ENCODE assay signal across 1 cellular context in the genomic region with DNA sequence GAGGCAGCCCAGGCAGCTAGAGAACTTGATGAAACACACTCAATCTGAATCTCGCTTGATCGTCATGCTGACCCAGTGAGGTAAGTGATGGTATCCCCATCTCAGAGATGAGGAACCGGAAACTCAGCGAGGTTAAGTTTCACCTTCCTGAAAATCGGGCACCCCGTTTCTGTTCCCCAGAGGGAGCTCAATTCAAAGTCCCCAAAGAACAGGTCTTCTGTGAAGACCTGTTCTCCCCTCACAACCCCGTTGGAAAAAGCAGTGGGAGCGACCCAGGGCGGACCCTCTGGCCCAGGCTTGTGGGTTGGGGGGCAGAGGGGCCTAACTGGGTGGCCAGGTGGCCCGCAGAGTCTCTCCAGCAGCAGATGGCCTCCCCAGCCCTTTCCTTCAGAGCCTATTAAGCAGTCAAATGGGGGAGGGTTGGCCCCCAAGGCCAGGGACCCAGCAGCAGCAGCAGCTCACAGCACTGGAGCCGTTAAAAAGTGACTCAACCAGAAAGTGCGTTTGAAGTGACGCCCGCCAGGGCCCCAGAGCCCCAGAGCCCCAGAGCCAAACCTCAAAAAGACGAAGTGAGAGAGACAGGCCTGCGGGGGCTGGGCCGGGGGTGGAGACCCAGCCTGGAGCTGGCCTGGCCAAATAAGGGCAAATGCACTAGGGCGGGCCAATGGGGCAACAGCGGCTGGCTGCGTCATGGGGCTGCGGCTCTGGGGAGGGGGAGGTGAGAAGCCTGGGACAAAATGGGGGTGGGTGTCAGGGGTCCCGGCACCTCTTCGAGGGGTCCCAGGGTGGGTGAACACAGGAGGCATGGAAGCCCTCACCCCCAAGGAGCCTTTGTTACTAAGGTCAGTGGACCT.
TF ChIP-seq lines count a peak whose summit lies in the region.

No MANE protein-coding gene starts in this region.

TF ChIP-seq in H1, 55 proteins besides CTCF, POLR2A, EP300 and RAD21:
- TF ChIP-seq CHD2 (IDR thresholded peaks at IDR 0.05; ENCODE audit: low read length): no peak
- 0 out of 2 replicates have a peak, but pooled peaks have one; percentile 31 for TF ChIP-seq MAFK (IDR thresholded peaks at IDR 0.05; ENCODE audit: low read depth, low read length)
- TF ChIP-seq TBP (IDR thresholded peaks at IDR 0.05; ENCODE audit: low read depth, low read length): peak; percentile 66
- peak; percentile 62 for TF ChIP-seq TAF7 (optimal IDR thresholded peaks at IDR 0.05; ENCODE audit: borderline replicate concordance, low read depth, low read length)
- TF ChIP-seq TCF12 (IDR thresholded peaks at IDR 0.05; ENCODE audit: low read depth, low read length): 0 out of 2 replicates have a peak, but pooled peaks have one; percentile 1
- TF ChIP-seq JUND (IDR thresholded peaks at IDR 0.05; ENCODE audit: low read length): no peak
- peak; percentile 78 for TF ChIP-seq CREB1 (IDR thresholded peaks at IDR 0.05)
- peak; percentile 100 for TF ChIP-seq SRF (IDR thresholded peaks at IDR 0.05; ENCODE audit: low read depth, low read length)
- peak; percentile 67; the same call in 1 of the 2 replicates for TF ChIP-seq TAF1 (IDR thresholded peaks at IDR 0.05; ENCODE audit: low read depth, low read length)
- peak; percentile 72 for TF ChIP-seq ASH2L (IDR thresholded peaks at IDR 0.05; ENCODE audit: low read length)
- TF ChIP-seq SP1 (IDR thresholded peaks at IDR 0.05; ENCODE audit: low read depth, low read length): peak; percentile 70
TF ChIP-seq in H1: peak in this region for 9.
